In genomic region chr18:63322246-63322645, GRCh38 we compare ENCODE assay signal across 9 cellular contexts. TPM values are rescaled to one million over a fixed set of nuclear protein-coding genes. Genes with fewer than 3 reads are reported as not detected.
DNase-seq lines count a peak whose midpoint lies in the region; ATAC-seq and TF ChIP-seq lines count a peak whose summit lies in the region.
"Had no signal": no experiment of that assay in that cellular context is flagged by ENCODE, and none has a peak within 500 bp of the region (broad histone marks: within the 10 kb centered on the region; RNA-seq: fewer than 3 reads in every experiment).

No MANE protein-coding gene starts in this region.

- DNase-seq in CD8-positive, alpha-beta T cell = no peak
- DNase-seq in MV-4-11 (lab: John Stamatoyannopoulos, UW) (peak; percentile 93), mammary epithelial cell (no peak), progenitor cell of endocrine pancreas (ENCODE audit: low spot score, unreplicated experiment) (no peak), brain microvascular endothelial cell (no peak)
- no peak for DNase-seq in stimulated activated CD4-positive, alpha-beta T cell treated with anti-CD3 and anti-CD28 coated beads, Interleukin-2, amount 100 ng/mL, for 48 hours
- DNase-seq in stimulated activated CD4-positive, alpha-beta T cell treated with anti-CD3 and anti-CD28 coated beads, Interleukin-4, amount 100 ng/mL, for 24 hours = no peak

- H3K4me1 Mint-ChIP-seq in CD8-positive, alpha-beta T cell (ENCODE audit: low read depth) = peaks cover 24% of the 10 kb centered on the region
- peaks cover 18% of the 10 kb centered on the region for H3K4me1 Mint-ChIP-seq in progenitor cell of endocrine pancreas (ENCODE audit: low read depth)

- no peaks in the 10 kb centered on the region for H3K9me3 Mint-ChIP-seq in CD8-positive, alpha-beta T cell
- no peaks in the 10 kb centered on the region for H3K9me3 Mint-ChIP-seq in progenitor cell of endocrine pancreas (ENCODE audit: low read depth)
- H3K9me3 Mint-ChIP-seq: mesothelial cell of epicardium had no signal

- H3K4me3 Mint-ChIP-seq in CD8-positive, alpha-beta T cell = no peak overlapping the region
- H3K4me3 Mint-ChIP-seq in progenitor cell of endocrine pancreas (ENCODE audit: low read depth) = peak overlapping the region; percentile 3
- H3K4me3 Mint-ChIP-seq: mesothelial cell of epicardium had no signal

- in situ Hi-C loops in mammary epithelial cell (cut with MboI; ENCODE audit: low sequenced_read_pairs in 2 of 2) = loop anchor here in 1 of 2 donors (5.0 kb wide), 2 partner anchors 185 to 305 kb away; no protein-coding TSS in a partner anchor
- in situ Hi-C loops in brain microvascular endothelial cell (cut with HindIII; ENCODE audit: low pct_ligation_motif_present, low sequenced_read_pairs) = loop anchor here (10.0 kb wide), 1 partner anchor 187 kb away; no protein-coding TSS in a partner anchor

- no peaks in the 10 kb centered on the region for H3K27me3 ChIP-seq in CD8-positive, alpha-beta T cell (ENCODE audit: insufficient read depth, low read length)
- peaks cover 4% of the 10 kb centered on the region for H3K27me3 ChIP-seq in mammary epithelial cell (ENCODE audit: insufficient read depth, low read length)
- peaks cover 4% of the 10 kb centered on the region for H3K27me3 ChIP-seq in brain microvascular endothelial cell (replicated peaks)

- no peaks in the 10 kb centered on the region for H4K20me1 ChIP-seq in mammary epithelial cell (ENCODE audit: insufficient read depth, low read length)

- no peak overlapping the region for H3K4me3 ChIP-seq in CD8-positive, alpha-beta T cell (ENCODE audit: low read depth, low read length)
- H3K4me3 ChIP-seq in mammary epithelial cell (replicated peaks in 1 of 3; ENCODE audit: insufficient read depth in 1 of 3, low read depth in 2 of 3, low read length in 3 of 3) = no peak overlapping the region
- H3K4me3 ChIP-seq in brain microvascular endothelial cell (ENCODE audit: low read depth, low read length) = no peak overlapping the region

- H2AFZ ChIP-seq in mammary epithelial cell (ENCODE audit: low read depth, low read length) = peak overlapping the region; percentile 36

- WGBS in mammary epithelial cell (ENCODE audit: low coverage, missing lambda C conversion rate) = 49% methylated on average over 5 of the region's 5 CpGs

- H3K36me3 Mint-ChIP-seq in CD8-positive, alpha-beta T cell = peaks cover 20% of the 10 kb centered on the region
- H3K36me3 Mint-ChIP-seq in progenitor cell of endocrine pancreas (ENCODE audit: insufficient read depth) = no peaks in the 10 kb centered on the region
- H3K36me3 Mint-ChIP-seq: mesothelial cell of epicardium had no signal

- POLR2A ChIA-PET in CD8-positive, alpha-beta T cell (lab: Charles Lee) = interaction anchor here (0.7 to 1.2 kb wide), 2 partner anchors 11 to 39 kb away, joined by 3 to 5 read pairs; no protein-coding TSS in a partner anchor

- intact Hi-C loops in CD8-positive, alpha-beta T cell (cut with DNase I, micrococcal nuclease) = loop anchor here (1.0 to 5.0 kb wide), 5 partner anchors 45 to 605 kb away; partner anchors contain the start of genes KDSR (in 1 of the 2) and PHLPP1 (in 1 of the 2)
- intact Hi-C loops in mammary epithelial cell (cut with micrococcal nuclease) = loop anchor here (1.0 kb wide), 2 partner anchors 203 to 297 kb away; no protein-coding TSS in a partner anchor

- H3K79me2 ChIP-seq in mammary epithelial cell (ENCODE audit: insufficient read depth, low read length) = no peaks in the 10 kb centered on the region

- H3K4me2 ChIP-seq in mammary epithelial cell (ENCODE audit: insufficient read depth, low read depth, low read length) = no peak overlapping the region

- H3K27me3 Mint-ChIP-seq in CD8-positive, alpha-beta T cell (ENCODE audit: low read depth) = no peaks in the 10 kb centered on the region
- peaks cover 21% of the 10 kb centered on the region for H3K27me3 Mint-ChIP-seq in progenitor cell of endocrine pancreas

- H3K27ac ChIP-seq in CD8-positive, alpha-beta T cell (ENCODE audit: low read depth, low read length) = no peak overlapping the region
- no peak overlapping the region for H3K27ac ChIP-seq in mammary epithelial cell (ENCODE audit: insufficient read depth, low read depth, low read length)
- no peak overlapping the region for H3K27ac ChIP-seq in brain microvascular endothelial cell

- no peaks in the 10 kb centered on the region for H3K36me3 ChIP-seq in CD8-positive, alpha-beta T cell (ENCODE audit: insufficient read depth, low read length)
- H3K36me3 ChIP-seq in mammary epithelial cell (ENCODE audit: insufficient read depth, low read length) = no peaks in the 10 kb centered on the region
- no peaks in the 10 kb centered on the region for H3K36me3 ChIP-seq in brain microvascular endothelial cell (replicated peaks)

- no peaks in the 10 kb centered on the region for H3K9me3 ChIP-seq in CD8-positive, alpha-beta T cell (ENCODE audit: low read length)
- H3K9me3 ChIP-seq in mammary epithelial cell (replicated peaks; ENCODE audit: insufficient read depth, low read length) = no peaks in the 10 kb centered on the region

- CTCF ChIA-PET in CD8-positive, alpha-beta T cell (lab: Charles Lee) = interaction anchor here (0.5 to 8.8 kb wide), 42 partner anchors 8 to 607 kb away, joined by 3 to 144 read pairs (median 6); no protein-coding TSS in a partner anchor
- CTCF ChIA-PET in mammary epithelial cell (lab: Charles Lee; ENCODE audit: low non-redundant PET) = interaction anchor here (0.7 kb wide), 1 partner anchor 88 kb away, joined by 11 read pairs; no protein-coding TSS in a partner anchor

- ATAC-seq in CD8-positive, alpha-beta T cell = no peak
- ATAC-seq in HG03442 (IDR thresholded peaks at IDR 0.05; ENCODE audit: unreplicated experiment) = no peak

- no peak overlapping the region for H3K9ac ChIP-seq in mammary epithelial cell (ENCODE audit: insufficient read depth, low read length)

- dilution Hi-C loops in mammary epithelial cell (cut with HindIII; ENCODE audit: low sequenced_read_pairs) = no loop called here

- BruUV-seq in mammary epithelial cell (replicated peaks; lab: Mats Ljungman, UMichigan) = no TSS peak

- no peak for TF ChIP-seq CTCF in CD8-positive, alpha-beta T cell (IDR thresholded peaks at IDR 0.05)
- no peak for TF ChIP-seq CTCF in mammary epithelial cell (conservative IDR thresholded peaks at IDR 0.05 in 1 of 2, IDR thresholded peaks at IDR 0.05 in 1 of 2; ENCODE audit: extremely low read depth in 1 of 2, insufficient read depth in 1 of 2, low read depth in 1 of 2, low read length in 2 of 2)
- no peak for TF ChIP-seq CTCF in progenitor cell of endocrine pancreas (IDR thresholded peaks at IDR 0.05; ENCODE audit: unreplicated experiment)
- no peak for TF ChIP-seq CTCF in brain microvascular endothelial cell (IDR thresholded peaks at IDR 0.05; ENCODE audit: low read depth, low read length, missing control alignments)

- H3K4me1 ChIP-seq in CD8-positive, alpha-beta T cell (ENCODE audit: insufficient read depth, low read length) = peaks cover 9% of the 10 kb centered on the region
- H3K4me1 ChIP-seq in mammary epithelial cell (ENCODE audit: insufficient read depth, low read length) = peaks cover 14% of the 10 kb centered on the region

- H3K27ac Mint-ChIP-seq in CD8-positive, alpha-beta T cell = peak overlapping the region; percentile 32
- no peak overlapping the region for H3K27ac Mint-ChIP-seq in progenitor cell of endocrine pancreas

RNA-seq across cellular contexts. Expression of gene BCL2, which starts 2.7 kb away (rescaled TPM):
- 10 to 100 TPM; 39.5 to 40.5 TPM for total RNA-seq in CD8-positive, alpha-beta T cell
- total RNA-seq in mammary epithelial cell (1 to 10 TPM in 1 of 2 donors, under 1 TPM in 1; 0.83 to 1.6 TPM), progenitor cell of endocrine pancreas (3.8 and 4.1 TPM in 2 replicates)
- polyA plus RNA-seq in mammary epithelial cell = 0.37 TPM
- 0.67 TPM for polyA minus RNA-seq in mammary epithelial cell

RNA-seq across cellular contexts. Expression of gene KDSR, which starts 44.8 kb away (rescaled TPM):
- total RNA-seq in CD8-positive, alpha-beta T cell = 10 to 100 TPM; 12.8 to 13.9 TPM
- total RNA-seq in mammary epithelial cell = 100 to 1,000 TPM in 1 of 2 donors, 10 to 100 TPM in 1; 65.7 to 101 TPM
- polyA plus RNA-seq in mammary epithelial cell = 61.5 TPM
- 126 TPM for polyA minus RNA-seq in mammary epithelial cell
- 38.1 and 38.7 TPM in 2 replicates for total RNA-seq in progenitor cell of endocrine pancreas
